ENCODE assay signal across 9 cellular contexts in the genomic region with DNA sequence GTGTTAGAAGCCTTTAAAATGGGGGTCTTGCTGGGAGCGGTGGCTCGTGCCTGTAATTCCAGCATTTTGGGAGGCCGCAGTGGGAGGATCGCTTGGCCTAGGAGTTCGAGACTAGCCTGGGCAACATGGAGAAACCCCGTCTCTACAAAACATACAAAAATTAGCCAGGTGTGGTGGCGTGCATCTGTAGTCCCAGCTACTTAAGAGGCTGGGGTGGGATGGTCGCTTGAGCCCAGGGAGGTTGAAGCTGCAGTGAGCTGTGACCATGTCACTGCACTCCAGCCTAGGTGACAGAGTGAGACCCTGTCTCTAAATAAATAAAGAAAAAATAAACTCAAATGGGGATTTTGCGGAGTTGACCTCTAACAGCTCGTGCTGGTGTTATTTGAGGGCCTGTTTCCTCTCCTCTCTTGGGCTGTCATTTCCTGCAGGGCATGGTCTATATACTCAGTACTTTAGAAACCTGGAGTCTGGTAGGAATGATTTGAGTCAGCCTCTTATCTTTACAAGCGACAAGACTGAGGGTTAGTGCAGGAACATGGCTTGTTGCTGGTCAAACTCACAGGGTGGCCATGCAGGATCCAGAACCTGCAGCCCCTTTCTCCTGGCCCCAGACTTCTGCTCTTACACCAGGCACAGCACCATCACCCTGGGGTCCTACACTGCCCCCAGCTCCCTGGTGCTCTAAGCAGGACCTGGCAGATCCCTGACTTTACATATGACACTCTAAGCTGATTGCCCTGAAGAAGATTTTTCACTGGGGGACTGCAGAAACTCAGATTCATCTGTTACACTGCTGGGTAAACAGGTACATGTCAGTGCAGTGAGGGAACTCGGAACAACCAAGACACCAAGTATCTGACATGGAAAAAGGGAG. TPM values are rescaled to one million over a fixed set of nuclear protein-coding genes. Genes with fewer than 3 reads are reported as not detected.
DNase-seq lines count a peak whose midpoint lies in the region; ATAC-seq and FAIRE-seq lines count a peak whose summit lies in the region.
"Had no signal": no experiment of that assay in that cellular context is flagged by ENCODE, and none has a peak within 500 bp of the region (broad histone marks: within the 10 kb centered on the region; RNA-seq: fewer than 3 reads in every experiment).

No MANE protein-coding gene starts in this region.

- no peaks in the 10 kb centered on the region for H3K27me3 Mint-ChIP-seq in activated naive CD8-positive, alpha-beta T cell treated with anti-CD3 and anti-CD28 coated beads, Interleukin-2, amount 50 U/mL, for 24 hours

- H3K4me1 ChIP-seq in small intestine (ENCODE audit: control insufficient read depth in 2 of 2, insufficient read depth in 1 of 2, low read depth in 1 of 2, low read length in 1 of 2) = peaks cover 0 to 3% of the 10 kb centered on the region in 2 donors

- peaks cover 3 to 6% of the 10 kb centered on the region in 2 donors for H3K36me3 ChIP-seq in small intestine (ENCODE audit: control insufficient read depth in 2 of 2, insufficient read depth in 2 of 2, low read length in 2 of 2)

- H3K27ac ChIP-seq in small intestine (ENCODE audit: low read depth in 1 of 2, low read length in 1 of 2) = peak overlapping the region in 1 of 2 donors; percentile 85

- H3K27ac Mint-ChIP-seq in activated naive CD8-positive, alpha-beta T cell treated with anti-CD3 and anti-CD28 coated beads, Interleukin-2, amount 50 U/mL, for 24 hours = no peak overlapping the region

- DNase-seq in activated naive CD8-positive, alpha-beta T cell treated with anti-CD3 and anti-CD28 coated beads, Interleukin-2, amount 50 U/mL, for 24 hours = no peak
- DNase-seq in small intestine (peak; percentile 57), NCI-H2029 (lab: John Stamatoyannopoulos, UW) (no peak), NCI-H2196 (lab: John Stamatoyannopoulos, UW; ENCODE audit: unreplicated experiment) (no peak), GM19240 (ENCODE audit: insufficient read length, low spot score) (no peak)
- DNase-seq in stimulated activated CD4-positive, alpha-beta T cell treated with anti-CD3 and anti-CD28 coated beads, Interleukin-4, amount 100 ng/mL, for 4 hours = no peak
- DNase-seq: NCI-H774 had no signal

- 76 to 86% (median 80%) methylated on average over 12 of the region's 12 CpGs for WGBS in small intestine, 3 donors

- peaks cover 11% of the 10 kb centered on the region for H3K36me3 Mint-ChIP-seq in activated naive CD8-positive, alpha-beta T cell treated with anti-CD3 and anti-CD28 coated beads, Interleukin-2, amount 50 U/mL, for 24 hours (ENCODE audit: low read depth)

- peaks cover 12% of the 10 kb centered on the region for H3K4me1 Mint-ChIP-seq in activated naive CD8-positive, alpha-beta T cell treated with anti-CD3 and anti-CD28 coated beads, Interleukin-2, amount 50 U/mL, for 24 hours

- no peaks in the 10 kb centered on the region for H3K9me3 Mint-ChIP-seq in activated naive CD8-positive, alpha-beta T cell treated with anti-CD3 and anti-CD28 coated beads, Interleukin-2, amount 50 U/mL, for 24 hours

- H3K4me3 ChIP-seq in small intestine (ENCODE audit: low read depth in 1 of 2, low read length in 2 of 2) = no peak overlapping the region

- H3K9me3 ChIP-seq in small intestine (ENCODE audit: control insufficient read depth, low read depth) = no peaks in the 10 kb centered on the region

- no peaks in the 10 kb centered on the region for H3K27me3 ChIP-seq in small intestine (ENCODE audit: control insufficient read depth in 2 of 2, insufficient read depth in 2 of 2, low read length in 2 of 2)

- no peak for FAIRE-seq in small intestine (lab: Jason Lieb, UNC)

- no peak overlapping the region for H3K4me3 Mint-ChIP-seq in activated naive CD8-positive, alpha-beta T cell treated with anti-CD3 and anti-CD28 coated beads, Interleukin-2, amount 50 U/mL, for 24 hours

- ATAC-seq in GM18868 (IDR thresholded peaks at IDR 0.05; ENCODE audit: unreplicated experiment) (peak; percentile 91), HG02610 (IDR thresholded peaks at IDR 0.05; ENCODE audit: unreplicated experiment) (peak; percentile 94)
- peak; percentile 66 for ATAC-seq in activated naive CD8-positive, alpha-beta T cell treated with anti-CD3 and anti-CD28 coated beads, Interleukin-2, amount 50 U/mL, for 24 hours

RNA-seq across cellular contexts. Expression of gene EHD4, which starts 15.1 kb away (rescaled TPM):
- polyA plus RNA-seq in small intestine = 10 to 100 TPM in 1 of 3 donors, 1 to 10 TPM in 2; 9.4 to 13.5 (median 9.5) TPM
